1 cellular context compared by ENCODE assay signal in genomic region chr20:11368965-11369711, GRCh38.
TF ChIP-seq lines count a peak whose summit lies in the region.

No MANE protein-coding gene starts in this region.

TF ChIP-seq in HEK293, 187 proteins besides CTCF, POLR2A, EP300 and RAD21 (continued from another document):
- TF ChIP-seq ZNF510 (tag by site-specific recombination; IDR thresholded peaks at IDR 0.05; ENCODE audit: insufficient replicate concordance), result no peak
- TF ChIP-seq ZNF354C (tag by site-specific recombination; IDR thresholded peaks at IDR 0.05; ENCODE audit: borderline replicate concordance, low read depth), result no peak
TF ChIP-seq in HEK293: peak in this region for 1.
